ENCODE assay signal across 11 cellular contexts in genomic region chr2:42052702-42053481, GRCh38. TPM values are rescaled to one million over a fixed set of nuclear protein-coding genes. Genes with fewer than 3 reads are reported as not detected.
DNase-seq lines count a peak whose midpoint lies in the region; ATAC-seq and TF ChIP-seq lines count a peak whose summit lies in the region.
"Had no signal": no experiment of that assay in that cellular context is flagged by ENCODE, and none has a peak within 500 bp of the region (broad histone marks: within the 10 kb centered on the region; RNA-seq: fewer than 3 reads in every experiment).

No MANE protein-coding gene starts in this region.

- intact Hi-C loops in dorsolateral prefrontal cortex (cut with DNase I), result no loop called here
- intact Hi-C loops in sciatic nerve (cut with DNase I), result no loop called here

- no peaks in the 10 kb centered on the region for H3F3A ChIP-seq in MM.1S (ENCODE audit: insufficient read depth, low read length)

- H3K79me2 ChIP-seq in MM.1S (ENCODE audit: low read length), result no peaks in the 10 kb centered on the region

- ATAC-seq in sciatic nerve (peak; percentile 23), HG03280 (IDR thresholded peaks at IDR 0.05; ENCODE audit: unreplicated experiment) (no peak)
- ATAC-seq: Panc1 had no signal

- H3K36me3 ChIP-seq in H7 (replicated peaks; ENCODE audit: control insufficient read depth, insufficient read depth, low read length), result peaks cover 6% of the 10 kb centered on the region
- H3K36me3 ChIP-seq in MM.1S (replicated peaks; ENCODE audit: insufficient read depth, low read length), result no peaks in the 10 kb centered on the region

- no peaks in the 10 kb centered on the region for H3K4me1 ChIP-seq in MM.1S (ENCODE audit: low read length)

- no peaks in the 10 kb centered on the region for H3K9me2 ChIP-seq in MM.1S (replicated peaks; ENCODE audit: insufficient read depth, low read length)

- H3K4me3 ChIP-seq in H7 (ENCODE audit: insufficient read depth, low read depth, low read length) (no peak overlapping the region), dorsolateral prefrontal cortex (no peak overlapping the region), MM.1S (ENCODE audit: low read length) (no peak overlapping the region)

- peak; percentile 56 for DNase-seq in H7
- peak in 3 of 10 donors; percentile 16 to 64 (median 31) for DNase-seq in dorsolateral prefrontal cortex
- DNase-seq in left kidney (ENCODE audit: low read depth, low spot score), result peak; percentile 90
- DNase-seq in sciatic nerve (ENCODE audit: low spot score), result no peak
- DNase-seq in NCI-H1930 (lab: John Stamatoyannopoulos, UW), result no peak
- no peak for DNase-seq in MM.1S
- DNase-seq in NCI-H748 (lab: John Stamatoyannopoulos, UW; ENCODE audit: unreplicated experiment), result no peak
- DNase-seq: cortex of kidney, NCI-H187 treated with DMSO at 0.1 percent for 48 hours had no signal

- H2AFZ ChIP-seq in MM.1S (ENCODE audit: low read length), result no peak overlapping the region

- H3K27me3 ChIP-seq in H7 (ENCODE audit: control insufficient read depth, insufficient read depth, low read length), result peaks cover 11% of the 10 kb centered on the region
- H3K27me3 ChIP-seq in dorsolateral prefrontal cortex, result no peaks in the 10 kb centered on the region
- H3K27me3 ChIP-seq in MM.1S (replicated peaks; ENCODE audit: insufficient read depth, low read length), result no peaks in the 10 kb centered on the region

- H4K20me1 ChIP-seq in MM.1S (ENCODE audit: insufficient read depth, low read length), result no peaks in the 10 kb centered on the region

- TF ChIP-seq CTCF in dorsolateral prefrontal cortex (IDR thresholded peaks at IDR 0.05 in 54 of 56, conservative IDR thresholded peaks at IDR 0.05 in 2 of 56; ENCODE audit: low read depth in 1 of 56, partially characterized antibody in 56 of 56) (no peak), MM.1S (IDR thresholded peaks at IDR 0.05; ENCODE audit: low read length) (no peak)

- no peaks in the 10 kb centered on the region for H3K9me3 ChIP-seq in MM.1S (replicated peaks; ENCODE audit: insufficient read depth, low read length)

- no peak overlapping the region for H3K9ac ChIP-seq in MM.1S (ENCODE audit: low read length)

- H3K27ac ChIP-seq in dorsolateral prefrontal cortex (peak overlapping the region in 51 of 59 donors; percentile 9 to 88 (median 70)), MM.1S (ENCODE audit: low read length) (no peak overlapping the region)

- H3K4me2 ChIP-seq in MM.1S (ENCODE audit: low read depth, low read length), result no peak overlapping the region

RNA-seq across cellular contexts. Expression of gene PKDCC, which starts 5.1 kb away (rescaled TPM):
- 90.2 and 176 TPM in 2 replicates for total RNA-seq in H7 (2014; rRNA removed; shearing (Covaris generic))
- total RNA-seq in dorsolateral prefrontal cortex (10 to 100 TPM; 26.5 to 91.2 (median 49.3) TPM), sciatic nerve (367 TPM)

Comparison
In these comparisons a context has a peak if more than half of its experiments do, and no peak if none do; other contexts are left out.
1. DNase-seq: peak in H7 (single experiment) and left kidney (single experiment); none in sciatic nerve (single experiment), NCI-H1930 (0 of 2), MM.1S (single experiment) and NCI-H748 (single experiment).